In the genomic region with DNA sequence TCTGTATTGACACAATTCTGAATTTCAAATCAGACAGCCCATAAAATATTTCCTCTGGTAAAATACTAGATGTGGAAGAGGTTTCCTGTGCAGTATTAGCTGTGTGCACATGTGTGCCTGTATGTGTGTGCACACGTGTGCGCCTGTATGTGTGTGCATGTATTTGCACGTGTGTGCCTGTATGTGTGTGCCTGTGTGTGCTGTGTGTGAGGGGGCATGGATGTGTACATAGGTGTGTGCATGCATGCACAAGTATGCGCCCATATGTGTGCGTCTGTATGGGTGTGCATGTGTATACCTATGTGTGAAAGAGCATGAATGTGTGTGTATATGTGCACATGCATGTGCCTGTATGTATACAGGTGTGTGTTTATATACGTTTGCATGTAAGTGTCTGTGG, we compare ENCODE assay signal across 24 cellular contexts.
DNase-seq lines count a peak whose midpoint lies in the region; ATAC-seq, FAIRE-seq and TF ChIP-seq lines count a peak whose summit lies in the region.
"Had no signal": no experiment of that assay in that cellular context is flagged by ENCODE, and none has a peak within 500 bp of the region (broad histone marks: within the 10 kb centered on the region; RNA-seq: fewer than 3 reads in every experiment).

No MANE protein-coding gene starts in this region.

- FAIRE-seq in HepG2 (lab: Jason Lieb, UNC) (no peak), bronchial epithelial cell (lab: Jason Lieb, UNC) (peak; percentile 28)
- FAIRE-seq: A549, D721Med, G401.6, GM12891, GM19239 had no signal

- H3K4me3 Mint-ChIP-seq in neural progenitor cell = no peak overlapping the region
- H3K4me3 Mint-ChIP-seq: B cell; CD4-positive, alpha-beta T cell; CD8-positive, alpha-beta T cell had no signal

- no peaks in the 10 kb centered on the region for H3F3A ChIP-seq in neural progenitor cell (ENCODE audit: low read depth)

- TF ChIP-seq RAD21 in HepG2 (CRISPR knock-in tag; IDR thresholded peaks at IDR 0.05) = no peak

- no peaks in the 10 kb centered on the region for H3K4me1 Mint-ChIP-seq in neural progenitor cell
- H3K4me1 Mint-ChIP-seq: B cell had no signal

- no peaks in the 10 kb centered on the region for H3K4me1 ChIP-seq in HepG2 (ENCODE audit: insufficient read depth, low read length)
- H3K4me1 ChIP-seq in right lobe of liver = no peaks in the 10 kb centered on the region
- peaks cover 41 to 42% of the 10 kb centered on the region in 2 experiments for H3K4me1 ChIP-seq in neutrophil (ENCODE audit: control insufficient read depth in 1 of 2, insufficient read depth in 1 of 2, low read depth in 1 of 2, low read length in 1 of 2)
- no peaks in the 10 kb centered on the region for H3K4me1 ChIP-seq in upper lobe of right lung
- no peaks in the 10 kb centered on the region for H3K4me1 ChIP-seq in neural progenitor cell
- H3K4me1 ChIP-seq: A549 had no signal

- no peak for TF ChIP-seq POLR2A in HepG2 (IDR thresholded peaks at IDR 0.05; ENCODE audit: insufficient read depth in 1 of 2, low read depth in 2 of 2, low read length in 2 of 2)
- TF ChIP-seq POLR2A in right lobe of liver (IDR thresholded peaks at IDR 0.05) = no peak

- DNase-seq in HepG2 (ENCODE audit: low spot score) = no peak
- DNase-seq in right lobe of liver = no peak
- DNase-seq in bronchial epithelial cell (ENCODE audit: low read depth) = no peak
- DNase-seq in upper lobe of right lung = no peak
- DNase-seq in neural progenitor cell (ENCODE audit: low spot score) = no peak
- DNase-seq in activated CD4-positive, alpha-beta T cell treated with anti-CD3 and anti-CD28 coated beads for 48 hours = no peak
- DNase-seq: AML-193; Caco-2; Calu3; CD4-positive, alpha-beta T cell; CD8-positive, alpha-beta T cell; DMS79 treated with DMSO at 0.1 percent for 48 hours; GF-D8 had no signal

- H3K79me2 ChIP-seq in HepG2 (ENCODE audit: insufficient read depth, low read length) = no peaks in the 10 kb centered on the region
- H3K79me2 ChIP-seq in neural progenitor cell (ENCODE audit: low read depth) = no peaks in the 10 kb centered on the region

- TF ChIP-seq EP300 in HepG2 (IDR thresholded peaks at IDR 0.05; ENCODE audit: low read depth in 2 of 2, low read length in 2 of 2) = no peak
- TF ChIP-seq EP300 in HepG2 (CRISPR knock-in tag; IDR thresholded peaks at IDR 0.05; ENCODE audit: borderline replicate concordance) = no peak

- no peaks in the 10 kb centered on the region for H4K20me1 ChIP-seq in HepG2 (ENCODE audit: insufficient read depth, low read length)
- no peaks in the 10 kb centered on the region for H4K20me1 ChIP-seq in neural progenitor cell (ENCODE audit: low read depth)
- H4K20me1 ChIP-seq: BLaER1 treated with 17β-estradiol and CSF1 and Interleukin-3, amounts not matched to agents 10 nM and 100 nM had no signal

- intact Hi-C loops in HepG2 (cut with micrococcal nuclease; ENCODE audit: unreplicated experiment) = no loop called here
- intact Hi-C loops in right lobe of liver (cut with DNase I) = no loop called here
- intact Hi-C loops in upper lobe of right lung (cut with DNase I) = no loop called here

- H3K9ac ChIP-seq in HepG2 (ENCODE audit: insufficient read depth, low read depth, low read length) (no peak overlapping the region), neural progenitor cell (no peak overlapping the region)
- H3K9ac ChIP-seq: BLaER1 treated with 17β-estradiol and CSF1 and Interleukin-3, amounts not matched to agents 10 nM and 100 nM had no signal

- ATAC-seq in HepG2 = no peak
- ATAC-seq in right lobe of liver = no peak
- ATAC-seq in upper lobe of right lung = peak; percentile 24
- no peak for ATAC-seq in HG02759 (IDR thresholded peaks at IDR 0.05; ENCODE audit: unreplicated experiment)
- ATAC-seq: A549; CD8-positive, alpha-beta T cell had no signal

- H3K27ac ChIP-seq in HepG2 (ENCODE audit: extremely low read length, insufficient read depth, low read length) = no peak overlapping the region
- no peak overlapping the region for H3K27ac ChIP-seq in right lobe of liver
- peak overlapping the region; percentile 90 for H3K27ac ChIP-seq in neutrophil
- H3K27ac ChIP-seq in upper lobe of right lung = no peak overlapping the region
- H3K27ac ChIP-seq in neural progenitor cell = no peak overlapping the region
- H3K27ac ChIP-seq: 22Rv1; A549; BLaER1 treated with 17β-estradiol and CSF1 and Interleukin-3, amounts not matched to agents 10 nM and 100 nM; C4-2B had no signal

- CTCF ChIA-PET in HepG2 (lab: Yijun Ruan, JAX; ENCODE audit: low intra/inter-chr PET ratio, low total read pairs) = no interaction called here

- no peaks in the 10 kb centered on the region for H3K36me3 Mint-ChIP-seq in neural progenitor cell
- H3K36me3 Mint-ChIP-seq: CD8-positive, alpha-beta T cell had no signal

- POLR2A ChIA-PET in HepG2 (lab: Yijun Ruan, JAX) = no interaction called here

- no TSS peak for BruUV-seq in HepG2 (replicated peaks; lab: Mats Ljungman, UMichigan)

- peaks cover 4% of the 10 kb centered on the region for H3K9me3 Mint-ChIP-seq in neural progenitor cell
- H3K9me3 Mint-ChIP-seq: CD4-positive, alpha-beta T cell; CD8-positive, alpha-beta T cell had no signal

- H3K27me3 Mint-ChIP-seq in neural progenitor cell (ENCODE audit: insufficient read depth, low read depth) = peaks cover 6% of the 10 kb centered on the region
- H3K27me3 Mint-ChIP-seq: B cell had no signal

- no peak for TF ChIP-seq CTCF in HepG2 (CRISPR knock-in tag; IDR thresholded peaks at IDR 0.05)
- TF ChIP-seq CTCF in right lobe of liver (IDR thresholded peaks at IDR 0.05) = no peak
- TF ChIP-seq CTCF in bronchial epithelial cell (IDR thresholded peaks at IDR 0.05; ENCODE audit: insufficient read depth, low read length, severe bottlenecking) = no peak
- TF ChIP-seq CTCF in neutrophil (IDR thresholded peaks at IDR 0.05) = no peak
- no peak for TF ChIP-seq CTCF in upper lobe of right lung (IDR thresholded peaks at IDR 0.05)
- no peak for TF ChIP-seq CTCF in neural progenitor cell (IDR thresholded peaks at IDR 0.05)

- in situ Hi-C loops in HepG2 (cut with HindIII; ENCODE audit: extremely low pct_ligation_motif_present, low pct_unique_long_range_greater_than_20kb) = no loop called here

- H3K36me3 ChIP-seq in HepG2 (replicated peaks in 1 of 2; ENCODE audit: control insufficient read depth in 1 of 2, insufficient read depth in 2 of 2, low read length in 2 of 2) (no peaks in the 10 kb centered on the region), right lobe of liver (no peaks in the 10 kb centered on the region), bronchial epithelial cell (ENCODE audit: control insufficient read depth, insufficient read depth, low read length) (no peaks in the 10 kb centered on the region), neutrophil (no peaks in the 10 kb centered on the region), upper lobe of right lung (no peaks in the 10 kb centered on the region), neural progenitor cell (no peaks in the 10 kb centered on the region)
- H3K36me3 ChIP-seq: BLaER1 treated with 17β-estradiol and CSF1 and Interleukin-3, amounts not matched to agents 10 nM and 100 nM had no signal

- no peak overlapping the region for H3K27ac Mint-ChIP-seq in neural progenitor cell
- H3K27ac Mint-ChIP-seq: B cell; CD4-positive, alpha-beta T cell; CD8-positive, alpha-beta T cell had no signal

- 76% methylated on average over 6 of the region's 6 CpGs for WGBS in HepG2 (ENCODE audit: low lambda C conversion rate)
- 69% methylated on average over 4 of the region's 6 CpGs for WGBS in right lobe of liver (ENCODE audit: insufficient coverage, low coverage, low lambda C conversion rate, missing lambda C conversion rate)

- H3K27me3 ChIP-seq in HepG2 (ENCODE audit: control insufficient read depth in 1 of 2, insufficient read depth in 2 of 2, low read length in 2 of 2) (peaks cover 2 to 21% of the 10 kb centered on the region in 2 experiments; a peak in 1 of 5 replicates), right lobe of liver (no peaks in the 10 kb centered on the region), bronchial epithelial cell (ENCODE audit: control insufficient read depth, insufficient read depth, low read length) (no peaks in the 10 kb centered on the region), neutrophil (no peaks in the 10 kb centered on the region), upper lobe of right lung (no peaks in the 10 kb centered on the region), neural progenitor cell (no peaks in the 10 kb centered on the region)
- H3K27me3 ChIP-seq: BLaER1 treated with 17β-estradiol and CSF1 and Interleukin-3, amounts not matched to agents 10 nM and 100 nM had no signal

- H2AFZ ChIP-seq in HepG2 (ENCODE audit: low read length) (no peak overlapping the region), neural progenitor cell (replicated peaks) (no peak overlapping the region)

- H3K9me3 ChIP-seq in HepG2 (ENCODE audit: low read length) (no peaks in the 10 kb centered on the region), right lobe of liver (no peaks in the 10 kb centered on the region), neutrophil (no peaks in the 10 kb centered on the region), upper lobe of right lung (no peaks in the 10 kb centered on the region), neural progenitor cell (ENCODE audit: low read depth) (no peaks in the 10 kb centered on the region)
- H3K9me3 ChIP-seq: A549, Caco-2 had no signal

- H3K4me3 ChIP-seq in HepG2 (replicated peaks in 1 of 3; ENCODE audit: insufficient read depth in 1 of 3, low read depth in 2 of 3, low read length in 3 of 3) (no peak overlapping the region), right lobe of liver (no peak overlapping the region), bronchial epithelial cell (ENCODE audit: low read depth, low read length) (no peak overlapping the region), neutrophil (ENCODE audit: low read depth in 1 of 2, low read length in 1 of 2) (no peak overlapping the region), upper lobe of right lung (no peak overlapping the region), neural progenitor cell (no peak overlapping the region)
- H3K4me3 ChIP-seq: A549; BLaER1 treated with 17β-estradiol and CSF1 and Interleukin-3, amounts not matched to agents 10 nM and 100 nM had no signal

- no peak overlapping the region for H3K4me2 ChIP-seq in HepG2 (ENCODE audit: low read depth, low read length)
- no peak overlapping the region for H3K4me2 ChIP-seq in neural progenitor cell
- H3K4me2 ChIP-seq: A549; BLaER1 treated with 17β-estradiol and CSF1 and Interleukin-3, amounts not matched to agents 10 nM and 100 nM had no signal

TF ChIP-seq in HepG2, 621 proteins besides CTCF, POLR2A, EP300 and RAD21 (continues in another document):
- no peak for TF ChIP-seq RAD51 (IDR thresholded peaks at IDR 0.05; ENCODE audit: borderline replicate concordance)
